In the genomic region with DNA sequence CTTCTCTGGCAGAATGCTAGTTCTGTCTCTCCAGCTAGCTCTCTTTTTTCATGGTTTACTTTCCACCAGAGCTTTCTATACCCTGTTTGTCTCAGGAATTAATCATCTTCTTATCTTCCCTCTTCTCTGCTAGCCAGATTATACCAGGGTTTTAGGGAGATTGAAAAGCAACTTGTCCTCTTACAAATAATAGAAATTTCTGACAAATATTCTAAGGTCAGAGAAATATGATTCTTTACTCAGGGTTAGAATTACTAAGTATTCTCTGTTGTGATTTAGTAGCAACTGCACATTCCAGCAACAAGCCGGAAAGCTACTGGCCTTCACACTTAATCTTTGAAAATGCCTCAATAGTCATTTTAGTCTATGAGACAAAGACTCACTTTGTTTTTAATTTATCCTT, we compare ENCODE assay signal across 31 cellular contexts.
DNase-seq lines count a peak whose midpoint lies in the region; ATAC-seq, FAIRE-seq and TF ChIP-seq lines count a peak whose summit lies in the region.
"Had no signal": no experiment of that assay in that cellular context is flagged by ENCODE, and none has a peak within 500 bp of the region (broad histone marks: within the 10 kb centered on the region; RNA-seq: fewer than 3 reads in every experiment).

No MANE protein-coding gene starts in this region.

- peaks cover 48% of the 10 kb centered on the region for H4K20me1 ChIP-seq in smooth muscle cell (ENCODE audit: low read depth)

- TF ChIP-seq CTCF in dorsolateral prefrontal cortex (IDR thresholded peaks at IDR 0.05 in 54 of 56, conservative IDR thresholded peaks at IDR 0.05 in 2 of 56; ENCODE audit: low read depth in 1 of 56, partially characterized antibody in 56 of 56) (peak in 1 of 56 donors; percentile 25), smooth muscle cell (IDR thresholded peaks at IDR 0.05; ENCODE audit: borderline replicate concordance, insufficient read depth, poor library complexity, severe bottlenecking) (no peak)

- no peak overlapping the region for H3K4me2 ChIP-seq in smooth muscle cell

- FAIRE-seq in HTR-8/SVneo (lab: Jason Lieb, UNC): no peak
- FAIRE-seq: frontal cortex, GM18507, HepG2 had no signal

- H3K79me2 ChIP-seq in smooth muscle cell (ENCODE audit: low read depth): peaks cover 31% of the 10 kb centered on the region

- no peak for ATAC-seq in HG02571 (IDR thresholded peaks at IDR 0.05; ENCODE audit: unreplicated experiment)
- ATAC-seq: esophagus mucosa, HepG2, mucosa of descending colon, sciatic nerve had no signal

- no peaks in the 10 kb centered on the region for H3K9me3 ChIP-seq in SJCRH30 (replicated peaks)
- no peaks in the 10 kb centered on the region for H3K9me3 ChIP-seq in mesodermal cell (ENCODE audit: control insufficient read depth, low read length)
- H3K9me3 ChIP-seq in smooth muscle cell (replicated peaks; ENCODE audit: low read depth): no peaks in the 10 kb centered on the region
- H3K9me3 ChIP-seq: adrenal gland, mucosa of descending colon, Peyer's patch, thoracic aorta, vagina had no signal

- H3K9ac ChIP-seq in smooth muscle cell (ENCODE audit: low read depth): no peak overlapping the region

- H3K36me3 ChIP-seq in SJCRH30 (no peaks in the 10 kb centered on the region), mesodermal cell (ENCODE audit: control insufficient read depth, insufficient read depth, low read length) (no peaks in the 10 kb centered on the region), smooth muscle cell (ENCODE audit: low read depth) (no peaks in the 10 kb centered on the region)
- H3K36me3 ChIP-seq: adrenal gland, Peyer's patch, thoracic aorta, vagina had no signal

- intact Hi-C loops in dorsolateral prefrontal cortex (cut with DNase I): no loop called here

- H3K4me1 ChIP-seq in SJCRH30: peaks cover 15% of the 10 kb centered on the region
- no peaks in the 10 kb centered on the region for H3K4me1 ChIP-seq in mesodermal cell (ENCODE audit: control insufficient read depth, insufficient read depth, low read length, poor library complexity, severe bottlenecking)
- peaks cover 2% of the 10 kb centered on the region for H3K4me1 ChIP-seq in smooth muscle cell (ENCODE audit: low read depth)
- H3K4me1 ChIP-seq: adrenal gland, Peyer's patch, vagina had no signal

- H3K27me3 ChIP-seq in SJCRH30 (no peaks in the 10 kb centered on the region), dorsolateral prefrontal cortex (no peaks in the 10 kb centered on the region), smooth muscle cell (ENCODE audit: low read depth) (no peaks in the 10 kb centered on the region)
- H3K27me3 ChIP-seq: adrenal gland, Peyer's patch, vagina had no signal

- peak overlapping the region; percentile 50 for H3K27ac ChIP-seq in SJCRH30
- H3K27ac ChIP-seq in dorsolateral prefrontal cortex: peak overlapping the region in 56 of 59 donors; percentile 7 to 90 (median 74)
- H3K27ac ChIP-seq in mesodermal cell (ENCODE audit: low read depth, low read length, severe bottlenecking): peak overlapping the region; percentile 19
- peak overlapping the region; percentile 5 for H3K27ac ChIP-seq in smooth muscle cell (ENCODE audit: low read depth)
- H3K27ac ChIP-seq: C4-2B, coronary artery, HL-60, Peyer's patch, thoracic aorta, vagina had no signal

- no peak overlapping the region for H2AFZ ChIP-seq in smooth muscle cell (ENCODE audit: low read depth)

- no CpG with 5 or more reads among the region's 1 CpG for WGBS in mesodermal cell (ENCODE audit: insufficient coverage in 2 of 2), 2 experiments
- 41% methylated on average over 1 of the region's 1 CpG for WGBS in smooth muscle cell (ENCODE audit: low lambda C conversion rate)

- DNase-seq in SJCRH30 (peak; percentile 27 to 64), dorsolateral prefrontal cortex (no peak), smooth muscle cell (lab: John Stamatoyannopoulos, UW; ENCODE audit: unreplicated experiment) (no peak), HTR-8/SVneo (ENCODE audit: insufficient read length, low spot score) (no peak), HT-29 (ENCODE audit: low spot score) (no peak), NOMO-1 treated with DMSO at 0.1 percent for 48 hours (lab: John Stamatoyannopoulos, UW; ENCODE audit: unreplicated experiment) (no peak)
- DNase-seq: activated CD4-positive, alpha-beta T cell treated with anti-CD3 and anti-CD28 coated beads, Interleukin-2, amount 50 U/mL, for 4 hours; activated naive CD4-positive, alpha-beta T cell treated with anti-CD3 and anti-CD28 coated beads for 36 hours; adrenal gland; DND-41; islet precursor cell; mucosa of descending colon; NCI-H1694; NCI-H524; NK-92 treated with Interleukin-12 subunit alpha and Interleukin-12 subunit beta, amount 100 ng/mL, for 24 hours; Peyer's patch; stimulated activated CD4-positive, alpha-beta T cell treated with anti-CD3 and anti-CD28 coated beads, Interleukin-15, amount 100 ng/mL, for 24 hours; stimulated activated naive CD4-positive, alpha-beta T cell; T-helper 1 cell had no signal

- no peaks in the 10 kb centered on the region for H3F3A ChIP-seq in smooth muscle cell (ENCODE audit: low read depth)

- H3K4me3 ChIP-seq in SJCRH30 (no peak overlapping the region), dorsolateral prefrontal cortex (peak overlapping the region in 7 of 59 donors; percentile 6 to 41 (median 27)), mesodermal cell (ENCODE audit: extremely low read depth, insufficient read depth, low read length, poor library complexity, severe bottlenecking) (no peak overlapping the region), smooth muscle cell (no peak overlapping the region)
- H3K4me3 ChIP-seq: adrenal gland, coronary artery, mucosa of descending colon, Peyer's patch, thoracic aorta, vagina had no signal

Comparison
In these comparisons a context has a peak if more than half of its experiments do, and no peak if none do; other contexts are left out.
1. DNase-seq: peak in SJCRH30 (2 of 2); none in dorsolateral prefrontal cortex (0 of 10), smooth muscle cell (single experiment), HTR-8/SVneo (single experiment), HT-29 (single experiment) and NOMO-1 treated with DMSO at 0.1 percent for 48 hours (single experiment).
2. H3K27ac ChIP-seq: peak in every context shown above with its lines; median percentile 74 in dorsolateral prefrontal cortex; 50 in SJCRH30; 19 in mesodermal cell; 5 in smooth muscle cell.